In genomic region chr22:44758354-44758969, GRCh38 we compare ENCODE assay signal across 11 cellular contexts. TPM values are rescaled to one million over a fixed set of nuclear protein-coding genes. Genes with fewer than 3 reads are reported as not detected.
DNase-seq lines count a peak whose midpoint lies in the region; ATAC-seq and TF ChIP-seq lines count a peak whose summit lies in the region.
"Had no signal": no experiment of that assay in that cellular context is flagged by ENCODE, and none has a peak within 500 bp of the region (broad histone marks: within the 10 kb centered on the region; RNA-seq: fewer than 3 reads in every experiment).

No MANE protein-coding gene starts in this region.

- WGBS in spleen, 5 donors, result 69 to 80% (median 77%) methylated on average over 10 of the region's 10 CpGs

- peak overlapping the region; percentile 39 for H3K4me2 ChIP-seq in PC-3 (ENCODE audit: low read length)

- TF ChIP-seq CTCF in PC-3 (conservative IDR thresholded peaks at IDR 0.05; ENCODE audit: low read depth, low read length) (no peak), epithelial cell of esophagus (IDR thresholded peaks at IDR 0.05; ENCODE audit: insufficient read depth, low read depth, low read length, missing control alignments) (no peak), spleen (IDR thresholded peaks at IDR 0.05 in 8 of 11, conservative IDR thresholded peaks at IDR 0.05 in 3 of 11) (no peak)

- H3K27ac ChIP-seq in PC-3 (ENCODE audit: low read length) (0 out of 2 replicates have a peak overlapping the region, but pooled peaks have one; percentile 7), spleen (no peak overlapping the region)

- no peak overlapping the region for H2AFZ ChIP-seq in PC-3 (ENCODE audit: low read length)

- intact Hi-C loops in PC-3 (cut with micrococcal nuclease), result no loop called here
- intact Hi-C loops in spleen (cut with DNase I; ENCODE audit: low total_unique reads), result no loop called here

- POLR2A ChIA-PET in PC-3 (lab: Charles Lee; ENCODE audit: unreplicated experiment), result no interaction called here

- H3K9me3 ChIP-seq in PC-3 (ENCODE audit: low read length) (no peaks in the 10 kb centered on the region), spleen (peaks cover 0 to 11% (median 6%) of the 10 kb centered on the region in 8 donors)

- H3K4me1 ChIP-seq in PC-3 (ENCODE audit: insufficient read depth, low read length), result peaks cover 44% of the 10 kb centered on the region
- H3K4me1 ChIP-seq in spleen, result peaks cover 0 to 18% (median 5%) of the 10 kb centered on the region in 6 donors

- CTCF ChIA-PET in PC-3 (lab: Charles Lee), result no interaction called here

- no TSS peak for BruUV-seq in PC-3 (replicated peaks; lab: Mats Ljungman, UMichigan)

- H3K79me2 ChIP-seq in PC-3 (ENCODE audit: low read length), result peaks cover 70% of the 10 kb centered on the region

- DNase-seq in DMS 273 (lab: John Stamatoyannopoulos, UW; ENCODE audit: unreplicated experiment), result peak; percentile 74
- DNase-seq in DMS 273 treated with DMSO at 0.1 percent for 48 hours (lab: John Stamatoyannopoulos, UW), result no peak
- peak; percentile 72 for DNase-seq in PC-3
- DNase-seq in epithelial cell of esophagus (ENCODE audit: low read depth), result peak; percentile 79
- peak; percentile 33 for DNase-seq in spleen
- DNase-seq in NCI-H2107 (lab: John Stamatoyannopoulos, UW), result no peak
- no peak for DNase-seq in Kasumi-1 (lab: John Stamatoyannopoulos, UW)
- DNase-seq: 8988T; naive thymus-derived CD8-positive, alpha-beta T cell; stimulated activated CD4-positive, alpha-beta T cell treated with anti-CD3 and anti-CD28 coated beads, Interleukin-1b, Interleukin-23, amount 100 ng/mL, for 48 hours had no signal

- H3K36me3 ChIP-seq in PC-3 (ENCODE audit: low read depth, low read length) (no peaks in the 10 kb centered on the region), spleen (no peaks in the 10 kb centered on the region)

- H3K9me2 ChIP-seq in PC-3 (replicated peaks; ENCODE audit: low read length), result no peaks in the 10 kb centered on the region

- peak; percentile 21; the same call in 1 of the 2 replicates for ATAC-seq in PC-3
- ATAC-seq in HG03342 (IDR thresholded peaks at IDR 0.05; ENCODE audit: unreplicated experiment), result no peak
- ATAC-seq: naive thymus-derived CD8-positive, alpha-beta T cell had no signal

- H3K9ac ChIP-seq in PC-3 (ENCODE audit: low read length), result no peak overlapping the region

- no peak for TF ChIP-seq POLR2A in spleen (IDR thresholded peaks at IDR 0.05)

- no peak overlapping the region for H3K4me3 ChIP-seq in PC-3 (ENCODE audit: low read length)
- H3K4me3 ChIP-seq in epithelial cell of esophagus (ENCODE audit: low read length), result no peak overlapping the region
- H3K4me3 ChIP-seq in spleen, result no peak overlapping the region

- H3F3A ChIP-seq in PC-3 (ENCODE audit: low read length, unreplicated experiment), result peaks cover 3% of the 10 kb centered on the region

- H3K27me3 ChIP-seq in PC-3 (ENCODE audit: low read length), result no peaks in the 10 kb centered on the region
- peaks cover 0 to 47% (median 2%) of the 10 kb centered on the region in 7 donors for H3K27me3 ChIP-seq in spleen (replicated peaks in 1 of 7)

- H4K20me1 ChIP-seq in PC-3 (ENCODE audit: low read length), result peaks cover 3% of the 10 kb centered on the region; the same call in 1 of the 2 replicates

RNA-seq across cellular contexts. Expression of gene ARHGAP8, which starts 6.1 kb away (rescaled TPM):
- 29.4 and 30.9 TPM in 2 replicates for total RNA-seq in PC-3 (2014; rRNA removed)
- 10 to 100 TPM; 13.8 to 71.6 (median 20.1) TPM for total RNA-seq in spleen
- 10 to 100 TPM in 2 of 3 donors, 1 to 10 TPM in 1; 2.7 to 34.9 (median 16.4) TPM for polyA plus RNA-seq in spleen

RNA-seq across cellular contexts. Expression of gene PRR5, which starts 56.5 kb away (rescaled TPM):
- total RNA-seq in PC-3 (2014; rRNA removed) (14.5 and 21.8 TPM in 2 replicates), spleen (10 to 100 TPM; 49.0 to 85.6 (median 77.9) TPM)
- polyA plus RNA-seq in spleen, result 10 to 100 TPM; 31.3 to 83.1 (median 57.5) TPM

Comparison
In these comparisons a context has a peak if more than half of its experiments do, and no peak if none do; other contexts are left out.
1. DNase-seq: peak in DMS 273 (single experiment), PC-3 (single experiment), epithelial cell of esophagus (single experiment) and spleen (single experiment); none in DMS 273 treated with DMSO at 0.1 percent for 48 hours (single experiment), NCI-H2107 (single experiment) and Kasumi-1 (0 of 2).